35 cellular contexts compared by ENCODE assay signal in genomic region chr7:93943816-93944540, GRCh38. TPM values are rescaled to one million over a fixed set of nuclear protein-coding genes. Genes with fewer than 3 reads are reported as not detected.
DNase-seq lines count a peak whose midpoint lies in the region; ATAC-seq and TF ChIP-seq lines count a peak whose summit lies in the region.
"Had no signal": no experiment of that assay in that cellular context is flagged by ENCODE, and none has a peak within 500 bp of the region (broad histone marks: within the 10 kb centered on the region; RNA-seq: fewer than 3 reads in every experiment).

No MANE protein-coding gene starts in this region.

- H3K4me2 ChIP-seq in BLaER1 treated with 17β-estradiol and CSF1 and Interleukin-3, amounts not matched to agents 10 nM and 100 nM: peak overlapping the region in 8 of 11 experiments; percentile 11 to 66 (median 48); a peak in 13 of 22 replicates
- H3K4me2 ChIP-seq: SK-N-SH had no signal

- H3K9me3 ChIP-seq in BLaER1 treated with 17β-estradiol and CSF1 and Interleukin-3, amounts not matched to agents 10 nM and 100 nM (replicated peaks in 1 of 11): no peaks in the 10 kb centered on the region; a peak in 1 of 22 replicates
- no peaks in the 10 kb centered on the region for H3K9me3 ChIP-seq in lower lobe of right lung
- H3K9me3 ChIP-seq: SK-N-SH, tibial nerve had no signal

- TF ChIP-seq CTCF in lower lobe of right lung (IDR thresholded peaks at IDR 0.05): no peak
- no peak for TF ChIP-seq CTCF in activated CD8-positive, alpha-beta T cell treated with anti-CD3 and anti-CD28 coated beads for 36 hours (IDR thresholded peaks at IDR 0.05)

- no peak overlapping the region for H3K4me3 Mint-ChIP-seq in activated CD8-positive, alpha-beta T cell treated with anti-CD3 and anti-CD28 coated beads for 36 hours
- H3K4me3 Mint-ChIP-seq: activated naive CD8-positive, alpha-beta T cell; effector memory CD8-positive, alpha-beta T cell; IgD-negative memory B cell; immature natural killer cell; naive thymus-derived CD4-positive, alpha-beta T cell; T-helper 17 cell had no signal

- ATAC-seq in GM21717 (IDR thresholded peaks at IDR 0.05; ENCODE audit: unreplicated experiment) (peak; percentile 77), lower lobe of right lung (no peak)
- ATAC-seq in activated CD8-positive, alpha-beta T cell treated with anti-CD3 and anti-CD28 coated beads for 36 hours: no peak
- ATAC-seq: effector memory CD8-positive, alpha-beta T cell; esophagus mucosa; left lobe of liver; naive thymus-derived CD4-positive, alpha-beta T cell; T-helper 17 cell had no signal

- H3K4me3 ChIP-seq in BLaER1 treated with 17β-estradiol and CSF1 and Interleukin-3, amounts not matched to agents 10 nM and 100 nM: no peak overlapping the region
- no peak overlapping the region for H3K4me3 ChIP-seq in lower lobe of right lung
- H3K4me3 ChIP-seq: coronary artery, tibial nerve had no signal

- no peaks in the 10 kb centered on the region for H3K9me3 Mint-ChIP-seq in activated CD8-positive, alpha-beta T cell treated with anti-CD3 and anti-CD28 coated beads for 36 hours
- H3K9me3 Mint-ChIP-seq: effector memory CD8-positive, alpha-beta T cell had no signal

- DNase-seq in NCI-H82 (lab: John Stamatoyannopoulos, UW): peak; percentile 62
- DNase-seq in lower lobe of right lung: no peak
- DNase-seq in activated CD8-positive, alpha-beta T cell treated with anti-CD3 and anti-CD28 coated beads for 36 hours: no peak
- DNase-seq in GM19240 (ENCODE audit: insufficient read length, low spot score): no peak
- no peak for DNase-seq in stimulated activated CD4-positive, alpha-beta T cell treated with anti-CD3 and anti-CD28 coated beads, Interleukin-12 subunit alpha, Interleukin-12 subunit beta, amount 100 ng/mL, for 4 hours
- DNase-seq: activated CD4-positive, alpha-beta T cell treated with anti-CD3 and anti-CD28 coated beads for 1 hour; activated effector memory CD4-positive, alpha-beta T cell treated with Interleukin-2 at 50 U/mL for 16 hours; activated T-cell treated with anti-CD3 and anti-CD28 coated beads for 4 hours; aorta; C1 segment of cervical spinal cord; DMS79 treated with DMSO at 0.1 percent for 48 hours; effector memory CD8-positive, alpha-beta T cell; foreskin melanocyte; GOT3; hippocampal formation; immature natural killer cell; midbrain; naive thymus-derived CD4-positive, alpha-beta T cell; NCI-H1105; NCI-H187 treated with DMSO at 0.1 percent for 48 hours; NCI-H526; nucleus accumbens; stimulated activated CD8-positive, alpha-beta memory T cell treated with anti-CD3 and anti-CD28 coated beads, Interleukin-4, amount 100 ng/mL, for 48 hours; T-helper 17 cell had no signal

- peaks cover 10% of the 10 kb centered on the region for H3K27me3 Mint-ChIP-seq in activated CD8-positive, alpha-beta T cell treated with anti-CD3 and anti-CD28 coated beads for 36 hours
- H3K27me3 Mint-ChIP-seq: IgD-negative memory B cell had no signal

- intact Hi-C loops in lower lobe of right lung (cut with DNase I): no loop called here
- intact Hi-C loops in activated CD8-positive, alpha-beta T cell treated with anti-CD3 and anti-CD28 coated beads for 36 hours (cut with micrococcal nuclease): loop anchor here (10.0 kb wide), 1 partner anchor 59 kb away; no protein-coding TSS in a partner anchor

- H3K9ac ChIP-seq in BLaER1 treated with 17β-estradiol and CSF1 and Interleukin-3, amounts not matched to agents 10 nM and 100 nM: no peak overlapping the region
- H3K9ac ChIP-seq: SK-N-SH had no signal

- no peaks in the 10 kb centered on the region for H3K27me3 ChIP-seq in BLaER1 treated with 17β-estradiol and CSF1 and Interleukin-3, amounts not matched to agents 10 nM and 100 nM
- no peaks in the 10 kb centered on the region for H3K27me3 ChIP-seq in lower lobe of right lung (ENCODE audit: low read depth)
- H3K27me3 ChIP-seq: tibial nerve had no signal

- no peaks in the 10 kb centered on the region for H3K36me3 Mint-ChIP-seq in activated CD8-positive, alpha-beta T cell treated with anti-CD3 and anti-CD28 coated beads for 36 hours (ENCODE audit: low read depth)
- H3K36me3 Mint-ChIP-seq: activated naive CD8-positive, alpha-beta T cell; IgD-negative memory B cell; naive thymus-derived CD4-positive, alpha-beta T cell had no signal

- no peak overlapping the region for H3K27ac ChIP-seq in BLaER1 treated with 17β-estradiol and CSF1 and Interleukin-3, amounts not matched to agents 10 nM and 100 nM
- H3K27ac ChIP-seq in lower lobe of right lung: peak overlapping the region; percentile 19
- H3K27ac ChIP-seq: coronary artery, RWPE1 had no signal

- H3K27ac Mint-ChIP-seq in activated CD8-positive, alpha-beta T cell treated with anti-CD3 and anti-CD28 coated beads for 36 hours: no peak overlapping the region
- H3K27ac Mint-ChIP-seq: activated naive CD8-positive, alpha-beta T cell; effector memory CD8-positive, alpha-beta T cell; IgD-negative memory B cell; immature natural killer cell; naive thymus-derived CD4-positive, alpha-beta T cell; T-helper 17 cell had no signal

- H3K4me1 ChIP-seq in BLaER1 treated with 17β-estradiol and CSF1 and Interleukin-3, amounts not matched to agents 10 nM and 100 nM: peaks cover 0 to 40% (median 26%) of the 10 kb centered on the region in 10 experiments; a peak in 18 of 20 replicates
- H3K4me1 ChIP-seq in lower lobe of right lung: peaks cover 17% of the 10 kb centered on the region

- H3K36me3 ChIP-seq in BLaER1 treated with 17β-estradiol and CSF1 and Interleukin-3, amounts not matched to agents 10 nM and 100 nM: no peaks in the 10 kb centered on the region
- H3K36me3 ChIP-seq in lower lobe of right lung: no peaks in the 10 kb centered on the region
- H3K36me3 ChIP-seq: tibial nerve had no signal

- H4K20me1 ChIP-seq in BLaER1 treated with 17β-estradiol and CSF1 and Interleukin-3, amounts not matched to agents 10 nM and 100 nM: no peaks in the 10 kb centered on the region

- POLR2A ChIA-PET in activated CD8-positive, alpha-beta T cell treated with anti-CD3 and anti-CD28 coated beads for 36 hours (lab: Charles Lee): no interaction called here

- CTCF ChIA-PET in activated CD8-positive, alpha-beta T cell treated with anti-CD3 and anti-CD28 coated beads for 36 hours (lab: Charles Lee): no interaction called here

- no peaks in the 10 kb centered on the region for H3K4me1 Mint-ChIP-seq in activated CD8-positive, alpha-beta T cell treated with anti-CD3 and anti-CD28 coated beads for 36 hours (ENCODE audit: low read depth)
- H3K4me1 Mint-ChIP-seq: immature natural killer cell; naive thymus-derived CD4-positive, alpha-beta T cell had no signal

RNA-seq across cellular contexts. Expression of gene GNG11, which starts 22.4 kb away (rescaled TPM):
- total RNA-seq in lower lobe of right lung: 23.2 TPM
- total RNA-seq in activated CD8-positive, alpha-beta T cell treated with anti-CD3 and anti-CD28 coated beads for 36 hours: not detected

RNA-seq across cellular contexts. Expression of gene GNGT1, which starts 37.6 kb away (rescaled TPM):
- not detected for total RNA-seq in lower lobe of right lung
- total RNA-seq in activated CD8-positive, alpha-beta T cell treated with anti-CD3 and anti-CD28 coated beads for 36 hours: not detected
- total RNA-seq: aorta; left lobe of liver; naive thymus-derived CD4-positive, alpha-beta T cell; pulmonary artery endothelial cell; T-helper 17 cell; tibial nerve had no signal

RNA-seq across cellular contexts. Expression of gene TFPI2, which starts 53.4 kb away (rescaled TPM):
- 1.9 TPM for total RNA-seq in lower lobe of right lung
- total RNA-seq in activated CD8-positive, alpha-beta T cell treated with anti-CD3 and anti-CD28 coated beads for 36 hours: not detected

Comparison
In these comparisons a context has a peak if more than half of its experiments do, and no peak if none do; other contexts are left out.
1. RNA of gene GNG11, which starts 22.4 kb away (total RNA-seq): 23.2 TPM in lower lobe of right lung (single experiment); not detected in activated CD8-positive, alpha-beta T cell treated with anti-CD3 and anti-CD28 coated beads for 36 hours; every median in the first group is over 10 times any median in the second.